ENCODE assay signal across 8 cellular contexts in the genomic region with DNA sequence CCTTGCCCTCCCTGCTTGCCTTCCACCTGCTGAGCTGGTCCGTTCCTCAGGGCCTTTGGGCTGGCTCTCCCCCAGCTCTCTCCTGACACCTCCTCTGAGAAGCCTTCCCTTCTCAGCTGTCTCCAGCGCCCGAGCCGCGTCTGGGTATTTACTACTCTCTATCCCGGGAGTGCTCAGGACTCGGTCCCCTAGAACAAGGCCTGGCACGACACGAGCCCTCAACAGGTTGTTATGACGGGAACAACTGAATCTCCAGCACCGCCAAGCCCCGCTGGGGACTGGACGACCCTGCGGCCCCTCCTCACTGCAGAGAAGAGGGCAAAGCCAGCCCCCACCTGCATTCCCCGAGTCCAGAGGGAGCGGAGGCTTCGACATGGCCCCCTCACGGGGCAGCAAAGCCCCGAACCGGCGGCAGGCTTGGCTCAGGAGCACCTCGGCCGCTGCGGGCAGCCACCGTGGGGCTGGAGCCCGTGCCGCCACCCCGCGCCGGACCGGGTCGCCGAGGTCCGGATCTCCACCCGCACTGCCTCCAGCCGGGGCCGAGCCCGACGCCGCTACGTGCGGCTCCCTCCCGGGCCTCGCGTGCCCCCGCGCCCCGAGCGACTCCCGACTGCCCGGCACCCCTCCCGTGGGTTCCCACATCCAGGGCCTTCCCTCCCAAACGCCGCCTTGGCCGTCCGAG. TPM values are rescaled to one million over a fixed set of nuclear protein-coding genes. Genes with fewer than 3 reads are reported as not detected.
DNase-seq lines count a peak whose midpoint lies in the region; ATAC-seq lines count a peak whose summit lies in the region.

No MANE protein-coding gene starts in this region.

- H3K27ac ChIP-seq in ACC112 (ENCODE audit: low read depth, low read length) (peak overlapping the region; percentile 86), HUES6 (ENCODE audit: low read depth, low read length) (peak overlapping the region; percentile 60; the same call in 1 of the 2 replicates), adipose tissue (ENCODE audit: low read depth, low read length) (peak overlapping the region; percentile 48), iPS DF 6.9 (ENCODE audit: low read length) (no peak overlapping the region), skeletal muscle tissue (ENCODE audit: low read depth, low read length) (peak overlapping the region; percentile 81)

- peaks cover 51% of the 10 kb centered on the region for H3K79me2 ChIP-seq in ACC112 (ENCODE audit: control insufficient read depth, insufficient read depth, low read length, unreplicated experiment)

- H3K4me1 ChIP-seq in ACC112 (ENCODE audit: control insufficient read depth, insufficient read depth, low read length, unreplicated experiment): peaks cover 32% of the 10 kb centered on the region
- H3K4me1 ChIP-seq in HUES6 (ENCODE audit: control insufficient read depth, insufficient read depth, low read length): peaks cover 22% of the 10 kb centered on the region
- H3K4me1 ChIP-seq in iPS DF 6.9 (ENCODE audit: control insufficient read depth, insufficient read depth, low read length): peaks cover 1% of the 10 kb centered on the region; the same call in 1 of the 2 replicates
- peaks cover 43 to 49% (median 44%) of the 10 kb centered on the region in 3 donors for H3K4me1 ChIP-seq in skeletal muscle tissue (ENCODE audit: control insufficient read depth in 3 of 3, insufficient read depth in 3 of 3, low read length in 3 of 3)

- DNase-seq in iPS DF 6.9 (ENCODE audit: low read depth, low spot score) (no peak), inferior parietal cortex (ENCODE audit: extremely low spot score) (no peak), COLO829 (ENCODE audit: low spot score) (no peak)

- WGBS in adipose tissue, 3 donors: 0 to 1% (median 0%) methylated on average over 34 to 56 of the region's 56 CpGs
- no CpG with 5 or more reads among the region's 56 CpGs for WGBS in iPS DF 6.9 (ENCODE audit: insufficient coverage, insufficient read length)

- H3K27me3 ChIP-seq in ACC112 (ENCODE audit: insufficient read depth, low read length) (no peaks in the 10 kb centered on the region), HUES6 (ENCODE audit: control insufficient read depth, insufficient read depth, low read length) (peaks cover 4% of the 10 kb centered on the region; the same call in 1 of the 2 replicates), iPS DF 6.9 (ENCODE audit: control insufficient read depth, insufficient read depth, low read length) (no peaks in the 10 kb centered on the region), skeletal muscle tissue (ENCODE audit: control insufficient read depth in 3 of 3, insufficient read depth in 3 of 3, low read length in 3 of 3) (no peaks in the 10 kb centered on the region)

- no peaks in the 10 kb centered on the region for H3K9me3 ChIP-seq in HUES6 (ENCODE audit: control insufficient read depth, insufficient read depth, low read depth, low read length)
- H3K9me3 ChIP-seq in iPS DF 6.9 (ENCODE audit: control insufficient read depth, insufficient read depth, low read length): no peaks in the 10 kb centered on the region
- H3K9me3 ChIP-seq in skeletal muscle tissue (ENCODE audit: control insufficient read depth in 3 of 3, low read length in 3 of 3): no peaks in the 10 kb centered on the region

- H3K36me3 ChIP-seq in ACC112 (ENCODE audit: insufficient read depth, low read length) (no peaks in the 10 kb centered on the region), HUES6 (ENCODE audit: control insufficient read depth, insufficient read depth, low read length) (no peaks in the 10 kb centered on the region), iPS DF 6.9 (ENCODE audit: control insufficient read depth, insufficient read depth, low read length) (no peaks in the 10 kb centered on the region), skeletal muscle tissue (ENCODE audit: control insufficient read depth in 3 of 3, insufficient read depth in 3 of 3, low read length in 3 of 3) (peaks cover 0 to 6% (median 0%) of the 10 kb centered on the region in 3 donors)

- no peak overlapping the region for H2AFZ ChIP-seq in ACC112 (ENCODE audit: low read length, unreplicated experiment)

- H3K4me3 ChIP-seq in ACC112 (ENCODE audit: low read depth, low read length): peak overlapping the region; percentile 98
- peak overlapping the region; percentile 79 for H3K4me3 ChIP-seq in HUES6 (ENCODE audit: low read depth, low read length)
- peak overlapping the region; percentile 81 for H3K4me3 ChIP-seq in iPS DF 6.9 (ENCODE audit: low read length)
- peak overlapping the region; percentile 82 to 90 (median 87) for H3K4me3 ChIP-seq in skeletal muscle tissue (ENCODE audit: low read length in 3 of 3)

- peak; percentile 2 for ATAC-seq in GM18873 (IDR thresholded peaks at IDR 0.05; ENCODE audit: low FRiP score, unreplicated experiment)

- H3K9ac ChIP-seq in HUES6 (ENCODE audit: low read length): peak overlapping the region; percentile 89
- H3K9ac ChIP-seq in skeletal muscle tissue (ENCODE audit: low read depth in 1 of 3, low read length in 3 of 3): peak overlapping the region; percentile 92 to 96 (median 93)

RNA-seq across cellular contexts. Expression of gene TPRA1, which starts 0.8 kb away (rescaled TPM):
- 10 to 100 TPM; 24.7 to 27.0 (median 26.9) TPM for polyA plus RNA-seq in adipose tissue
- 15.1 TPM for total RNA-seq in skeletal muscle tissue

RNA-seq across cellular contexts. Expression of gene MCM2, which starts 8.5 kb away (rescaled TPM):
- 1 to 10 TPM; 2.0 to 3.8 (median 3.1) TPM for polyA plus RNA-seq in adipose tissue
- total RNA-seq in skeletal muscle tissue: 30.3 TPM

RNA-seq across cellular contexts. Expression of gene PODXL2, which starts 39.2 kb away (rescaled TPM):
- 1 to 10 TPM; 1.6 to 7.2 (median 4.3) TPM for polyA plus RNA-seq in adipose tissue
- total RNA-seq in skeletal muscle tissue: 4.2 TPM
